11 cellular contexts compared by ENCODE assay signal in the genomic region with DNA sequence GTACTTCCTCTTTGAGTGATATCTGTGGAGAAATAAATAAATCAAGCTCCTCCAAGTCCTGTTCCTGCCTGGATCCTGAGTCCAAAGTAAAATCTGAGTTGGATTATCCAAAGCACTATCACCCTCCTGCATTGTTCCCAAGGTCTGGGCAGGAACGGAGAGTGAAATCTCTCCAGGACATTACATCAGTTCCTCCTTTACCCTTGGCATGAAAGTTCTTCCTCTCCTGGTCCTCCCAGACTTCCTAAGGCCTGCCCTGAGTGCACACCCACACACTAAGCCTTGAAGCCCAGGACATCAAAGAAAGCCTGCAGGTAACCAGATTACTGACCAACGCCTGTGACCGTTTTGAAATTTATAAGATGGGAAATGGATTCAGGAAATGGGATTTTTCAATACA.
DNase-seq lines count a peak whose midpoint lies in the region; ATAC-seq and TF ChIP-seq lines count a peak whose summit lies in the region.
"Had no signal": no experiment of that assay in that cellular context is flagged by ENCODE, and none has a peak within 500 bp of the region (broad histone marks: within the 10 kb centered on the region; RNA-seq: fewer than 3 reads in every experiment).

No MANE protein-coding gene starts in this region.

- H3K27ac Mint-ChIP-seq in WTC11: peak overlapping the region; percentile 13; the same call in 1 of the 2 replicates
- H3K27ac Mint-ChIP-seq in stimulated activated naive CD8-positive, alpha-beta T cell treated with anti-CD3 and anti-CD28 coated beads, Interleukin-15, amount 100 ng/mL, for 72 hours: no peak overlapping the region

- POLR2A ChIA-PET in WTC11 (lab: Charles Lee): interaction anchor here (0.6 kb wide), 1 partner anchor 267 kb away, joined by 4 read pairs; no protein-coding TSS in a partner anchor

- TF ChIP-seq POLR2A in prostate gland (IDR thresholded peaks at IDR 0.05): no peak

- H3K4me3 Mint-ChIP-seq in WTC11: no peak overlapping the region
- no peak overlapping the region for H3K4me3 Mint-ChIP-seq in stimulated activated naive CD8-positive, alpha-beta T cell treated with anti-CD3 and anti-CD28 coated beads, Interleukin-15, amount 100 ng/mL, for 72 hours
- H3K4me3 Mint-ChIP-seq: CD4-positive, alpha-beta memory T cell had no signal

- CTCF ChIA-PET in WTC11 (lab: Charles Lee): no interaction called here

- DNase-seq in WTC11 (ENCODE audit: low spot score) (no peak), left cardiac atrium (peak; percentile 47), prostate gland (ENCODE audit: low spot score) (no peak), inferior parietal cortex (ENCODE audit: extremely low spot score) (no peak), dedifferentiated amniotic fluid mesenchymal stem cell (ENCODE audit: extremely low spot score) (no peak)
- DNase-seq in stimulated activated naive CD8-positive, alpha-beta T cell treated with anti-CD3 and anti-CD28 coated beads, Interleukin-15, amount 100 ng/mL, for 72 hours: no peak
- DNase-seq: activated CD4-positive, alpha-beta T cell treated with anti-CD3 and anti-CD28 coated beads for 4 hours; CD4-positive, alpha-beta memory T cell; stimulated activated CD4-positive, alpha-beta T cell treated with anti-CD3 and anti-CD28 coated beads, Interleukin-12 subunit alpha, Interleukin-12 subunit beta, amount 100 ng/mL, for 4 hours had no signal

- H3K4me3 ChIP-seq in BLaER1 treated with 17β-estradiol and CSF1 and Interleukin-3, amounts not matched to agents 10 nM and 100 nM: peak overlapping the region in 1 of 10 experiments; percentile 18; a peak in 1 of 20 replicates
- no peak overlapping the region for H3K4me3 ChIP-seq in prostate gland

- TF ChIP-seq CTCF in WTC11 (IDR thresholded peaks at IDR 0.05): no peak
- no peak for TF ChIP-seq CTCF in prostate gland (IDR thresholded peaks at IDR 0.05)

- H3K27ac ChIP-seq in BLaER1 treated with 17β-estradiol and CSF1 and Interleukin-3, amounts not matched to agents 10 nM and 100 nM: peak overlapping the region in 10 of 11 experiments; percentile 21 to 63 (median 54); a peak in 14 of 22 replicates
- H3K27ac ChIP-seq in prostate gland: peak overlapping the region; percentile 56 to 62

- ATAC-seq in WTC11 (no peak), left cardiac atrium (peak; percentile 72 to 87), HG03378 (IDR thresholded peaks at IDR 0.05; ENCODE audit: unreplicated experiment) (no peak)
- ATAC-seq in stimulated activated naive CD8-positive, alpha-beta T cell treated with anti-CD3 and anti-CD28 coated beads, Interleukin-15, amount 100 ng/mL, for 72 hours: no peak

- 50% methylated on average over 3 of the region's 3 CpGs for WGBS in prostate gland

- H3K4me2 ChIP-seq in BLaER1 treated with 17β-estradiol and CSF1 and Interleukin-3, amounts not matched to agents 10 nM and 100 nM: peak overlapping the region; percentile 19 to 87 (median 60); a peak in 21 of 22 replicates

- H3K27me3 Mint-ChIP-seq in WTC11 (ENCODE audit: low read depth): no peaks in the 10 kb centered on the region
- no peaks in the 10 kb centered on the region for H3K27me3 Mint-ChIP-seq in stimulated activated naive CD8-positive, alpha-beta T cell treated with anti-CD3 and anti-CD28 coated beads, Interleukin-15, amount 100 ng/mL, for 72 hours
- H3K27me3 Mint-ChIP-seq: CD4-positive, alpha-beta memory T cell had no signal

- H3K4me1 Mint-ChIP-seq in WTC11: peaks cover 45% of the 10 kb centered on the region
- peaks cover 20% of the 10 kb centered on the region for H3K4me1 Mint-ChIP-seq in stimulated activated naive CD8-positive, alpha-beta T cell treated with anti-CD3 and anti-CD28 coated beads, Interleukin-15, amount 100 ng/mL, for 72 hours

- H3K9ac ChIP-seq in BLaER1 treated with 17β-estradiol and CSF1 and Interleukin-3, amounts not matched to agents 10 nM and 100 nM: no peak overlapping the region; a peak in 1 of 22 replicates

- intact Hi-C loops in left cardiac atrium (cut with DNase I): loop anchor here (10.0 kb wide), 2 partner anchors 109 to 209 kb away; no protein-coding TSS in a partner anchor
- intact Hi-C loops in prostate gland (cut with DNase I): no loop called here

- peaks cover 27% of the 10 kb centered on the region for H3K9me3 Mint-ChIP-seq in WTC11
- H3K9me3 Mint-ChIP-seq in stimulated activated naive CD8-positive, alpha-beta T cell treated with anti-CD3 and anti-CD28 coated beads, Interleukin-15, amount 100 ng/mL, for 72 hours: peaks cover 15 to 19% of the 10 kb centered on the region in 2 donors

- H3K27me3 ChIP-seq in BLaER1 treated with 17β-estradiol and CSF1 and Interleukin-3, amounts not matched to agents 10 nM and 100 nM: no peaks in the 10 kb centered on the region
- H3K27me3 ChIP-seq in prostate gland (replicated peaks; ENCODE audit: insufficient read depth): no peaks in the 10 kb centered on the region

- H3K9me3 ChIP-seq in BLaER1 treated with 17β-estradiol and CSF1 and Interleukin-3, amounts not matched to agents 10 nM and 100 nM (replicated peaks in 1 of 11): peaks cover 20 to 60% (median 40%) of the 10 kb centered on the region in 11 experiments
- H3K9me3 ChIP-seq in prostate gland: no peaks in the 10 kb centered on the region

- peaks cover 30 to 58% (median 52%) of the 10 kb centered on the region in 10 experiments for H3K4me1 ChIP-seq in BLaER1 treated with 17β-estradiol and CSF1 and Interleukin-3, amounts not matched to agents 10 nM and 100 nM
- peaks cover 11% of the 10 kb centered on the region for H3K4me1 ChIP-seq in prostate gland (replicated peaks)

- H3K36me3 Mint-ChIP-seq in WTC11: peaks cover 40% of the 10 kb centered on the region

- H3K36me3 ChIP-seq in BLaER1 treated with 17β-estradiol and CSF1 and Interleukin-3, amounts not matched to agents 10 nM and 100 nM: peaks cover 76 to 100% (median 94%) of the 10 kb centered on the region in 11 experiments
- H3K36me3 ChIP-seq in prostate gland: no peaks in the 10 kb centered on the region

- H4K20me1 ChIP-seq in BLaER1 treated with 17β-estradiol and CSF1 and Interleukin-3, amounts not matched to agents 10 nM and 100 nM: no peaks in the 10 kb centered on the region; a peak in 1 of 22 replicates

TF ChIP-seq in WTC11, 78 proteins besides CTCF, POLR2A, EP300 and RAD21:
- no peak for TF ChIP-seq FOXJ3 (CRISPR knock-in tag; IDR thresholded peaks at IDR 0.05; ENCODE audit: borderline replicate concordance)
TF ChIP-seq in WTC11: peak in this region for 0.

Comparison
In these comparisons a context has a peak if more than half of its experiments do, and no peak if none do; other contexts are left out.
1. ATAC-seq: peak in left cardiac atrium (2 of 2); none in WTC11 (single experiment), stimulated activated naive CD8-positive, alpha-beta T cell treated with anti-CD3 and anti-CD28 coated beads, Interleukin-15, amount 100 ng/mL, for 72 hours (single experiment) and HG03378 (single experiment).